ENCODE assay signal across 1 cellular context in genomic region chr12:26732010-26732908, GRCh38.
TF ChIP-seq lines count a peak whose summit lies in the region.

No MANE protein-coding gene starts in this region.

TF ChIP-seq in GM12878, 131 proteins besides CTCF, POLR2A, EP300 and RAD21 (continued from another document and continues in another):
- peak; percentile 52; the same call in 1 of the 2 replicates for TF ChIP-seq BMI1 (IDR thresholded peaks at IDR 0.05; ENCODE audit: borderline replicate concordance)
- TF ChIP-seq ZNF24 (IDR thresholded peaks at IDR 0.05), result peak; percentile 11; the same call in 1 of the 2 replicates
- TF ChIP-seq CHD1 (IDR thresholded peaks at IDR 0.05; ENCODE audit: low read depth, low read length), result no peak
- 0 out of 2 replicates have a peak, but pooled peaks have one; percentile 11 for TF ChIP-seq NR2C1 (IDR thresholded peaks at IDR 0.05)
- TF ChIP-seq MEF2A (IDR thresholded peaks at IDR 0.05; ENCODE audit: insufficient read depth, low read depth, low read length), result 0 out of 2 replicates have a peak, but pooled peaks have one; percentile 42
- TF ChIP-seq SMAD1 (IDR thresholded peaks at IDR 0.05; ENCODE audit: low read depth, partially characterized antibody), result peak; percentile 43
- no peak; the same call in 2 of the 3 replicates for TF ChIP-seq POU2F2 (IDR thresholded peaks at IDR 0.05; ENCODE audit: borderline replicate concordance, low read depth, low read length)
- TF ChIP-seq SUZ12 (IDR thresholded peaks at IDR 0.05; ENCODE audit: unreplicated experiment), result no peak
- TF ChIP-seq REST (IDR thresholded peaks at IDR 0.05; ENCODE audit: low read depth, low read length), result no peak
- TF ChIP-seq SMAD5 (IDR thresholded peaks at IDR 0.05; ENCODE audit: low read depth), result no peak
- TF ChIP-seq ZBED1 (IDR thresholded peaks at IDR 0.05; ENCODE audit: borderline replicate concordance), result peak; percentile 86; the same call in 1 of the 2 replicates
- TF ChIP-seq SPI1 (IDR thresholded peaks at IDR 0.05; ENCODE audit: borderline replicate concordance, insufficient read depth, low read depth, low read length), result peak; percentile 89
- TF ChIP-seq, protein P1, sequence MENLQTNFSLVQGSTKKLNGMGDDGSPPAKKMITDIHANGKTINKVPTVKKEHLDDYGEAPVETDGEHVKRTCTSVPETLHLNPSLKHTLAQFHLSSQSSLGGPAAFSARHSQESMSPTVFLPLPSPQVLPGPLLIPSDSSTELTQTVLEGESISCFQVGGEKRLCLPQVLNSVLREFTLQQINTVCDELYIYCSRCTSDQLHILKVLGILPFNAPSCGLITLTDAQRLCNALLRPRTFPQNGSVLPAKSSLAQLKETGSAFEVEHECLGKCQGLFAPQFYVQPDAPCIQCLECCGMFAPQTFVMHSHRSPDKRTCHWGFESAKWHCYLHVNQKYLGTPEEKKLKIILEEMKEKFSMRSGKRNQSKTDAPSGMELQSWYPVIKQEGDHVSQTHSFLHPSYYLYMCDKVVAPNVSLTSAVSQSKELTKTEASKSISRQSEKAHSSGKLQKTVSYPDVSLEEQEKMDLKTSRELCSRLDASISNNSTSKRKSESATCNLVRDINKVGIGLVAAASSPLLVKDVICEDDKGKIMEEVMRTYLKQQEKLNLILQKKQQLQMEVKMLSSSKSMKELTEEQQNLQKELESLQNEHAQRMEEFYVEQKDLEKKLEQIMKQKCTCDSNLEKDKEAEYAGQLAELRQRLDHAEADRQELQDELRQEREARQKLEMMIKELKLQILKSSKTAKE (IDR thresholded peaks at IDR 0.05; ENCODE audit: low read depth, poor library complexity, severe bottlenecking), result peak; percentile 40
- no peak for TF ChIP-seq ZNF592 (IDR thresholded peaks at IDR 0.05)
- TF ChIP-seq E2F8 (IDR thresholded peaks at IDR 0.05; ENCODE audit: low read depth, partially characterized antibody), result no peak
- TF ChIP-seq ZSCAN29 (IDR thresholded peaks at IDR 0.05), result no peak
- peak; percentile 28; the same call in 1 of the 2 replicates for TF ChIP-seq RAD51 (IDR thresholded peaks at IDR 0.05)
- TF ChIP-seq BCL11A (IDR thresholded peaks at IDR 0.05; ENCODE audit: low read depth, low read length), result peak; percentile 62
- TF ChIP-seq BHLHE40 (IDR thresholded peaks at IDR 0.05; ENCODE audit: borderline replicate concordance in 1 of 2, low read depth in 2 of 2, low read length in 1 of 2), result peak; percentile 51 to 53; a peak in 3 of 4 replicates
- peak in 1 of 2 experiments; percentile 90; a peak in 1 of 4 replicates for TF ChIP-seq ETV6 (conservative IDR thresholded peaks at IDR 0.05 in 1 of 2, IDR thresholded peaks at IDR 0.05 in 1 of 2; ENCODE audit: borderline replicate concordance in 1 of 2, low read depth in 1 of 2)
- TF ChIP-seq ZBTB33 (IDR thresholded peaks at IDR 0.05), result no peak
- peak; percentile 71; the same call in 1 of the 2 replicates for TF ChIP-seq FOXM1 (IDR thresholded peaks at IDR 0.05; ENCODE audit: low read depth, low read length)
- TF ChIP-seq IKZF1 (conservative IDR thresholded peaks at IDR 0.05), result peak; percentile 67
- TF ChIP-seq GABPA (IDR thresholded peaks at IDR 0.05; ENCODE audit: low read depth), result peak; percentile 35; the same call in 1 of the 2 replicates
- peak; percentile 33; the same call in 1 of the 2 replicates for TF ChIP-seq ZNF687 (IDR thresholded peaks at IDR 0.05)
- no peak for TF ChIP-seq SMC3 (IDR thresholded peaks at IDR 0.05; ENCODE audit: borderline replicate concordance, low read length)
- no peak for TF ChIP-seq GATAD2B (conservative IDR thresholded peaks at IDR 0.05; ENCODE audit: low read depth)
- peak; percentile 53; the same call in 1 of the 2 replicates for TF ChIP-seq CREM (IDR thresholded peaks at IDR 0.05; ENCODE audit: low read depth)
- peak; percentile 23; the same call in 1 of the 2 replicates for TF ChIP-seq MYB (IDR thresholded peaks at IDR 0.05; ENCODE audit: borderline replicate concordance, low read depth, low read length)
- TF ChIP-seq ATF7 (IDR thresholded peaks at IDR 0.05; ENCODE audit: low read depth), result peak; percentile 83
- 0 out of 2 replicates have a peak, but pooled peaks have one; percentile 52 for TF ChIP-seq ZNF217 (IDR thresholded peaks at IDR 0.05)
- TF ChIP-seq E2F4 (IDR thresholded peaks at IDR 0.05; ENCODE audit: low read depth, low read length), result no peak
- TF ChIP-seq MEF2B (IDR thresholded peaks at IDR 0.05; ENCODE audit: partially characterized antibody, poor library complexity, severe bottlenecking), result peak; percentile 63
- TF ChIP-seq HDAC2 (IDR thresholded peaks at IDR 0.05), result no peak
- peak; percentile 74 to 83; a peak in 3 of 4 replicates for TF ChIP-seq IKZF2 (IDR thresholded peaks at IDR 0.05)
- peak; percentile 31; the same call in 1 of the 2 replicates for TF ChIP-seq JUNB (IDR thresholded peaks at IDR 0.05)
- TF ChIP-seq CBFB (IDR thresholded peaks at IDR 0.05; ENCODE audit: low read depth), result peak; percentile 61; the same call in 1 of the 2 replicates
- TF ChIP-seq SIX5 (IDR thresholded peaks at IDR 0.05; ENCODE audit: low read depth, low read length, severe bottlenecking), result no peak
